In the genomic region with DNA sequence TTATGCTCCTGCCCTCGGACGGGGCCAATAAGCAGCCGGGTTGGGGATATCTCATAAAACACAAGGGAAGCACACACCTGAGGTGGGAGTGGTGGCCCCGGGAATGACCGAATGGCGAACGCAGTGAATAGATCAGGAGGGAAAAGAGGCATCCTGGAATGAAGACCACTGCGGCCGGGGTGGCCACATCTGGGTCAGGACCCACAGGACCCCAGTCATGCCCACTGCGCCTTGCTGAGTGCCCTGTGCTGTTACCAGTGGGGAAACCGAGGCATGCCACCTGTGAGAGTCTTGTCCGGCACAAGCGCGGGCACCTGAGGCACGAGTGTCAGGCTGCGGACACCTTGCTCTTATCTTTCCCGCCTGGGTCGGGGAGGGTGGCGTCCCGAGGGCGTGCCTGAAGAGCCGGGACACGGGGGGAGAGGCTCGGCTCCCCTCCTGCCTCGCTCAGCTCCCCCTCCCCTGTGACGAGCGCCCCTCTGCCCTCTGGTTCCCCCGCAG, we compare ENCODE assay signal across 21 cellular contexts. TPM values are rescaled to one million over a fixed set of nuclear protein-coding genes. Genes with fewer than 3 reads are reported as not detected.
DNase-seq lines count a peak whose midpoint lies in the region; ATAC-seq, FAIRE-seq and TF ChIP-seq lines count a peak whose summit lies in the region.
"Had no signal": no experiment of that assay in that cellular context is flagged by ENCODE, and none has a peak within 500 bp of the region (broad histone marks: within the 10 kb centered on the region; RNA-seq: fewer than 3 reads in every experiment).

No MANE protein-coding gene starts in this region.

- FAIRE-seq in H1 (lab: Jason Lieb, UNC), result no peak

- POLR2A ChIA-PET in H1 (lab: Charles Lee; ENCODE audit: partially characterized antibody) (no interaction called here), PC-3 (lab: Charles Lee; ENCODE audit: unreplicated experiment) (no interaction called here)

- no TSS peak for BruUV-seq in PC-3 (replicated peaks; lab: Mats Ljungman, UMichigan)

- intact Hi-C loops in PC-3 (cut with micrococcal nuclease), result no loop called here

- H3K27me3 ChIP-seq in H1 (replicated peaks in 1 of 4; ENCODE audit: control insufficient read depth in 3 of 4, extremely low read depth in 1 of 4, insufficient read depth in 3 of 4, low read length in 3 of 4) (no peaks in the 10 kb centered on the region), PC-3 (ENCODE audit: low read length) (no peaks in the 10 kb centered on the region)
- H3K27me3 ChIP-seq: colonic mucosa had no signal

- TF ChIP-seq RAD21 in H1 (IDR thresholded peaks at IDR 0.05 in 1 of 2, conservative IDR thresholded peaks at IDR 0.05 in 1 of 2; ENCODE audit: low read depth in 2 of 2, low read length in 2 of 2), result no peak

- H3K9me3 ChIP-seq in H1 (ENCODE audit: insufficient read depth in 2 of 2, low read depth in 1 of 2, low read length in 1 of 2) (no peaks in the 10 kb centered on the region), PC-3 (ENCODE audit: low read length) (no peaks in the 10 kb centered on the region)
- H3K9me3 ChIP-seq: colonic mucosa, gastroesophageal sphincter, tibial nerve had no signal

- H2AFZ ChIP-seq in H1 (ENCODE audit: low read length) (no peak overlapping the region), PC-3 (ENCODE audit: low read length) (no peak overlapping the region)
- H2AFZ ChIP-seq: PC-9 had no signal

- no peak overlapping the region for H3K23ac ChIP-seq in H1 (ENCODE audit: insufficient read length)

- TF ChIP-seq POLR2A in H1 (IDR thresholded peaks at IDR 0.05; ENCODE audit: control extremely low read depth in 1 of 2, low read depth in 2 of 2, low read length in 2 of 2), result no peak

- no peak overlapping the region for H4K5ac ChIP-seq in H1 (ENCODE audit: insufficient read length, low read depth, low read length)

- H3K23me2 ChIP-seq in H1 (ENCODE audit: low read depth, low read length), result peaks cover 9% of the 10 kb centered on the region; the same call in 1 of the 2 replicates

- TF ChIP-seq CTCF in H1 (IDR thresholded peaks at IDR 0.05; ENCODE audit: control extremely low read depth in 1 of 3, insufficient read depth in 1 of 3, low read depth in 1 of 3, low read length in 3 of 3) (no peak), PC-3 (conservative IDR thresholded peaks at IDR 0.05; ENCODE audit: low read depth, low read length) (no peak)

- H3K4ac ChIP-seq in H1 (replicated peaks; ENCODE audit: insufficient read length, low read depth, low read length), result no peak overlapping the region

- no peak overlapping the region for H3K14ac ChIP-seq in H1 (ENCODE audit: insufficient read length)

- no peak overlapping the region; the same call in 1 of the 2 replicates for H4K8ac ChIP-seq in H1 (ENCODE audit: extremely low read depth, insufficient read depth, low read length)

- H3K27ac ChIP-seq in H1 (ENCODE audit: low read depth, low read length), result no peak overlapping the region
- H3K27ac ChIP-seq in skin epidermis, result peak overlapping the region in 6 of 21 experiments; percentile 4 to 92 (median 61)
- no peak overlapping the region for H3K27ac ChIP-seq in PC-3 (ENCODE audit: low read length)
- H3K27ac ChIP-seq: colonic mucosa, epithelial cell of prostate, PC-9 had no signal

- H3K9me3 Mint-ChIP-seq in IgD-negative memory B cell, result no peaks in the 10 kb centered on the region

- H3K56ac ChIP-seq in H1 (replicated peaks; ENCODE audit: insufficient read length, low read depth, low read length), result no peak overlapping the region

- H3K4me3 ChIP-seq in H1 (ENCODE audit: extremely low read depth in 1 of 4, insufficient read depth in 2 of 4, low read depth in 3 of 4, low read length in 4 of 4) (no peak overlapping the region), skin epidermis (peak overlapping the region in 5 of 7 experiments; percentile 8 to 36 (median 23)), PC-3 (ENCODE audit: low read length) (no peak overlapping the region)
- H3K4me3 ChIP-seq: colonic mucosa, PC-9, tibial nerve had no signal

- no peak overlapping the region for H3K9ac ChIP-seq in H1 (replicated peaks in 1 of 4; ENCODE audit: extremely low read depth in 1 of 4, low read depth in 3 of 4, low read length in 3 of 4)
- H3K9ac ChIP-seq in PC-3 (ENCODE audit: low read length), result no peak overlapping the region

- CTCF ChIA-PET in H1 (lab: Charles Lee; ENCODE audit: partially characterized antibody) (interaction anchor here (1.7 kb wide), 1 partner anchor 197 kb away, joined by 4 read pairs; no protein-coding TSS in a partner anchor), PC-3 (lab: Charles Lee) (no interaction called here)

- peak overlapping the region in 1 of 4 donors; percentile 42 for H3K4me3 Mint-ChIP-seq in IgD-negative memory B cell
- H3K4me3 Mint-ChIP-seq: H9 had no signal

- H3K4me1 ChIP-seq in H1 (replicated peaks in 1 of 4; ENCODE audit: control insufficient read depth in 3 of 4, insufficient read depth in 4 of 4, low read length in 3 of 4), result peaks cover 0 to 15% (median 6%) of the 10 kb centered on the region in 4 experiments; a peak in 6 of 7 replicates
- H3K4me1 ChIP-seq in PC-3 (ENCODE audit: insufficient read depth, low read length), result no peaks in the 10 kb centered on the region; the same call in 1 of the 2 replicates

- H3K27ac Mint-ChIP-seq in IgD-negative memory B cell, result peak overlapping the region in 2 of 3 donors; percentile 67 to 69

- no peak overlapping the region for H2BK20ac ChIP-seq in H1 (ENCODE audit: low read length)

- H4K91ac ChIP-seq in H1 (replicated peaks; ENCODE audit: insufficient read length, low read length), result no peak overlapping the region

- peaks cover 6 to 13% (median 7%) of the 10 kb centered on the region in 3 donors for H3K4me1 Mint-ChIP-seq in IgD-negative memory B cell

- 0 out of 2 replicates have a peak overlapping the region, but pooled peaks have one; percentile 2 for H2BK12ac ChIP-seq in H1 (ENCODE audit: low read depth, low read length)

- no peak overlapping the region for H2BK120ac ChIP-seq in H1 (replicated peaks; ENCODE audit: low read depth, low read length)

- H3K18ac ChIP-seq in H1 (ENCODE audit: extremely low read depth, low read length), result no peak overlapping the region

- H3F3A ChIP-seq in PC-3 (ENCODE audit: low read length, unreplicated experiment), result no peaks in the 10 kb centered on the region

- H3K9me2 ChIP-seq in PC-3 (replicated peaks; ENCODE audit: low read length), result no peaks in the 10 kb centered on the region

- H2BK5ac ChIP-seq in H1 (ENCODE audit: low read depth, low read length), result no peak overlapping the region

- no peak overlapping the region for H2AK5ac ChIP-seq in H1 (ENCODE audit: low read depth, low read length)

- H2BK15ac ChIP-seq in H1 (ENCODE audit: low read length), result no peak overlapping the region

- H3K79me2 ChIP-seq in H1 (ENCODE audit: control insufficient read depth in 1 of 2, insufficient read depth in 2 of 2, low read length in 2 of 2) (no peaks in the 10 kb centered on the region), PC-3 (ENCODE audit: low read length) (no peaks in the 10 kb centered on the region)

- peaks cover 5% of the 10 kb centered on the region for H3K27me3 Mint-ChIP-seq in IgD-negative memory B cell

- H3K4me2 ChIP-seq in H1 (ENCODE audit: insufficient read depth in 1 of 2, low read depth in 2 of 2, low read length in 2 of 2), result no peak overlapping the region
- no peak overlapping the region for H3K4me2 ChIP-seq in PC-3 (ENCODE audit: low read length)
- H3K4me2 ChIP-seq: PC-9 had no signal

- no peaks in the 10 kb centered on the region; a peak in 1 of 8 replicates for H3K36me3 ChIP-seq in H1 (ENCODE audit: control insufficient read depth in 2 of 4, insufficient read depth in 4 of 4, low read length in 3 of 4)
- no peaks in the 10 kb centered on the region for H3K36me3 ChIP-seq in PC-3 (ENCODE audit: low read depth, low read length)
- H3K36me3 ChIP-seq: colonic mucosa, gastroesophageal sphincter, tibial nerve had no signal

- DNase-seq in activated CD4-positive, alpha-beta T cell treated with anti-CD3 and anti-CD28 coated beads for 1 hour, result peak; percentile 7
- DNase-seq in activated CD4-positive, alpha-beta T cell treated with anti-CD3 and anti-CD28 coated beads, Interleukin-2, amount 50 U/mL, for 4 hours, result no peak
- DNase-seq in H1 (ENCODE audit: low read depth in 1 of 2, low spot score in 2 of 2) (no peak), PC-3 (no peak)
- DNase-seq: colonic mucosa, EL, H9, NCI-H2029, NCI-H524, PC-9 had no signal

- ATAC-seq in GM18520 (IDR thresholded peaks at IDR 0.05; ENCODE audit: unreplicated experiment), result no peak
- no peak for ATAC-seq in PC-3
- ATAC-seq in GM19351 (IDR thresholded peaks at IDR 0.05; ENCODE audit: unreplicated experiment), result no peak
- ATAC-seq: gastroesophageal sphincter had no signal

- WGBS in H1 (ENCODE audit: extremely low coverage in 1 of 2, insufficient coverage in 1 of 2, insufficient read length in 1 of 2, insufficient replicate concordance in 2 of 2, low coverage in 1 of 2, low lambda C conversion rate in 2 of 2, missing lambda C conversion rate in 1 of 2), 2 experiments, result 92% methylated on average over 21 of the region's 28 CpGs; no CpG with 5 or more reads in 1 of the 2 experiments

- H4K20me1 ChIP-seq in H1 (replicated peaks in 1 of 2; ENCODE audit: control insufficient read depth in 1 of 2, insufficient read depth in 2 of 2, low read length in 2 of 2), result no peaks in the 10 kb centered on the region
- no peaks in the 10 kb centered on the region for H4K20me1 ChIP-seq in PC-3 (ENCODE audit: low read length)

- TF ChIP-seq EP300 in H1 (IDR thresholded peaks at IDR 0.05; ENCODE audit: borderline replicate concordance in 1 of 2, low read depth in 2 of 2, low read length in 2 of 2), result no peak

- peaks cover 2% of the 10 kb centered on the region for H3K36me3 Mint-ChIP-seq in IgD-negative memory B cell

- no peaks in the 10 kb centered on the region; the same call in 1 of the 2 replicates for H3K79me1 ChIP-seq in H1 (ENCODE audit: low read depth, low read length)

RNA-seq across cellular contexts. Expression of a gene that starts 1.6 kb away (rescaled TPM):
- polyA plus RNA-seq in IgD-negative memory B cell (0.19 TPM), H1 (2011; rRNA removed) (1.1 and 1.5 TPM in 2 replicates)
- total RNA-seq in H1 (2021; fragmentation: NEBNext Ultra II Directional; extraction: Animal tissue kit (Norgen Biotek cat#: 25700)), result 0.48 and 0.73 TPM in 2 replicates
- polyA plus RNA-seq in H1 (2011; cell fraction: cytosol; rRNA removed), result 1.1 TPM
- polyA plus RNA-seq in H1 (2011; cell fraction: nucleus; rRNA removed), result 1.8 TPM
- polyA plus RNA-seq in H1 (2012, experiment 1 of 2), result 0.37 to 0.80 TPM (median 0.56 TPM) in 4 replicates
- polyA plus RNA-seq in H1 (2012, experiment 2 of 2), result 0.41 TPM
- polyA plus RNA-seq in H1 (2013, experiment 1 of 2), result 1.5 TPM
- polyA plus RNA-seq in H1 (2013, experiment 2 of 2), result 1.5 TPM
- polyA minus RNA-seq in H1 (2011; rRNA and poly(A)+ RNA removed), result 0.22 and 0.24 TPM in 2 replicates
- polyA minus RNA-seq in H1 (2011; cell fraction: cytosol; rRNA and poly(A)+ RNA removed), result 2.5 TPM
- polyA minus RNA-seq in H1 (2011; cell fraction: nucleus; rRNA and poly(A)+ RNA removed), result 0.30 TPM
- total RNA-seq in PC-3 (2014; rRNA removed), result not detected in 2 replicates
- total RNA-seq: A172, lung microvascular endothelial cell, M059J, PC-9 had no signal
- polyA plus RNA-seq: neural cell had no signal

RNA-seq across cellular contexts. Expression of a gene that starts 12.4 kb away (rescaled TPM):
- polyA plus RNA-seq in IgD-negative memory B cell (not detected), H1 (2011; rRNA removed) (0.03 TPM in 1 of 2 replicates, not detected in the other)
- not detected in 2 replicates for total RNA-seq in H1 (2021; fragmentation: NEBNext Ultra II Directional; extraction: Animal tissue kit (Norgen Biotek cat#: 25700))
- not detected for polyA plus RNA-seq in H1 (2011; cell fraction: cytosol; rRNA removed)
- not detected for polyA plus RNA-seq in H1 (2011; cell fraction: nucleus; rRNA removed)
- not detected in 4 replicates for polyA plus RNA-seq in H1 (2012, experiment 1 of 2)
- polyA plus RNA-seq in H1 (2012, experiment 2 of 2), result not detected
- polyA plus RNA-seq in H1 (2013, experiment 1 of 2), result not detected
- not detected for polyA plus RNA-seq in H1 (2013, experiment 2 of 2)
- polyA minus RNA-seq in H1 (2011; rRNA and poly(A)+ RNA removed), result not detected in 2 replicates
- polyA minus RNA-seq in H1 (2011; cell fraction: cytosol; rRNA and poly(A)+ RNA removed), result not detected
- polyA minus RNA-seq in H1 (2011; cell fraction: nucleus; rRNA and poly(A)+ RNA removed), result not detected
- total RNA-seq in PC-3 (2014; rRNA removed), result not detected in 2 replicates
- total RNA-seq: A172, colonic mucosa, gastroesophageal sphincter, H9, lung microvascular endothelial cell, M059J, PC-9, tibial nerve had no signal

RNA-seq across cellular contexts. Expression of a gene that starts 48.1 kb away (rescaled TPM):
- polyA plus RNA-seq in IgD-negative memory B cell (not detected), H1 (2011; rRNA removed) (0.32 and 0.89 TPM in 2 replicates)
- 0.50 and 0.82 TPM in 2 replicates for total RNA-seq in H1 (2021; fragmentation: NEBNext Ultra II Directional; extraction: Animal tissue kit (Norgen Biotek cat#: 25700))
- 0.45 TPM for polyA plus RNA-seq in H1 (2011; cell fraction: cytosol; rRNA removed)
- 2.0 TPM for polyA plus RNA-seq in H1 (2011; cell fraction: nucleus; rRNA removed)
- polyA plus RNA-seq in H1 (2012, experiment 1 of 2), result 0.23 to 0.82 TPM (median 0.62 TPM) in 3 of 4 replicates, not detected in the other
- polyA plus RNA-seq in H1 (2012, experiment 2 of 2), result 0.28 TPM
- polyA plus RNA-seq in H1 (2013, experiment 1 of 2), result 0.39 TPM
- polyA plus RNA-seq in H1 (2013, experiment 2 of 2), result 0.07 TPM
- polyA minus RNA-seq in H1 (2011; rRNA and poly(A)+ RNA removed), result not detected in 2 replicates
- not detected for polyA minus RNA-seq in H1 (2011; cell fraction: cytosol; rRNA and poly(A)+ RNA removed)
- polyA minus RNA-seq in H1 (2011; cell fraction: nucleus; rRNA and poly(A)+ RNA removed), result 0.50 TPM
- total RNA-seq in PC-3 (2014; rRNA removed), result not detected in 2 replicates
- total RNA-seq: A172, M059J had no signal
- polyA plus RNA-seq: neural cell had no signal

Comparison
In these comparisons a context has a peak if more than half of its experiments do, and no peak if none do; other contexts are left out.
1. H3K4me3 ChIP-seq: peak in skin epidermis (5 of 7); none in H1 (0 of 4) and PC-3 (single experiment).